ENCODE assay signal across 19 cellular contexts in the genomic region with DNA sequence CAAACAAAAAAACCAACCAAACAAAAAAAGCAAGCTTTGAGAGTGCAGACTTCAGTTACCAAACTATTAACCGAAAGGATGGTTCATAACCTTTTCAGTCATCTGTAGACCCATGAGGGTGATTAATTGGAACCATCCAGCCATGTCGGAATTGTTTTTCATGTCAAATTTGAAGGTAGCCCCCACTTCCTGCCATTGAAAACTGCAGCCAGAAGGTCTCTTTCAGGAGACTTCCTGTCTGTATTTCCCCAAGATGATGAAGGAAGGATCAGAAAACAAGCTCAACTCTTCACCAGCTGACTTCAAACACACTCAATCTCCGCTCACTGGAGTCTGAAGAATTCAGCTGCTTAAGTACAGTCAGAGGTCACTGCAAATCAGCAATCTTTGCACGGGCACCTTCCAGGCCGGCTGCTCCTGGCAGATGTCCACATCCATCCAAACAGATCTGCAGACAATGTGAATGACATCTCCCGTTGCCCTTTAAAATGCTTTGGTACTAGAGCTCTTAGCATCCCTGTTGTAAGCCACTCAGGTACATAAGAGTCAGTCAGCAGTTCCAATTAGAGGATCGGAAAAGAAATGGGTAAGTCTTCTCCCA.
DNase-seq lines count a peak whose midpoint lies in the region; ATAC-seq and TF ChIP-seq lines count a peak whose summit lies in the region.
"Had no signal": no experiment of that assay in that cellular context is flagged by ENCODE, and none has a peak within 500 bp of the region (broad histone marks: within the 10 kb centered on the region; RNA-seq: fewer than 3 reads in every experiment).

No MANE protein-coding gene starts in this region.

- no peak overlapping the region for H3K27ac ChIP-seq in stomach
- H3K27ac ChIP-seq: neutrophil, right atrium auricular region, SJSA1, transverse colon had no signal

- no peak for TF ChIP-seq POLR2A in stomach (IDR thresholded peaks at IDR 0.05)

- no peaks in the 10 kb centered on the region for H3K4me1 ChIP-seq in stomach
- H3K4me1 ChIP-seq: right atrium auricular region, SJSA1, transverse colon had no signal

- DNase-seq in stimulated activated naive CD8-positive, alpha-beta T cell treated with anti-CD3 and anti-CD28 coated beads, Interleukin-15, Interleukin-2, amounts not matched to agents 100 U/mL and 50 U/mL, for 24 hours = no peak
- DNase-seq in NCI-H2227 treated with DMSO at 0.1 percent for 48 hours (lab: John Stamatoyannopoulos, UW) (peak; percentile 91), kidney tubule cell (ENCODE audit: low spot score) (peak; percentile 44), stomach (no peak), AML-193 (lab: John Stamatoyannopoulos, UW) (no peak), osteocyte (ENCODE audit: extremely low spot score, unreplicated experiment) (no peak)
- DNase-seq: endodermal cell, H7, midbrain, NCI-H2107, NCI-H774, transverse colon had no signal

- TF ChIP-seq CTCF in stomach (IDR thresholded peaks at IDR 0.05) = no peak
- TF ChIP-seq CTCF in osteocyte (IDR thresholded peaks at IDR 0.05) = no peak

- no peaks in the 10 kb centered on the region for H3K27me3 Mint-ChIP-seq in stimulated activated naive CD8-positive, alpha-beta T cell treated with anti-CD3 and anti-CD28 coated beads, Interleukin-15, Interleukin-2, amounts not matched to agents 100 ng/mL and 50 ng/mL, for 24 hours
- peaks cover 37% of the 10 kb centered on the region for H3K27me3 Mint-ChIP-seq in osteocyte (ENCODE audit: unreplicated experiment)

- no peaks in the 10 kb centered on the region for H3K27me3 ChIP-seq in stomach
- H3K27me3 ChIP-seq: neutrophil, right atrium auricular region, SJSA1, transverse colon had no signal

- no peak for ATAC-seq in stimulated activated naive CD8-positive, alpha-beta T cell treated with anti-CD3 and anti-CD28 coated beads, Interleukin-15, Interleukin-2, amounts not matched to agents 100 U/mL and 50 U/mL, for 24 hours
- ATAC-seq in HG02885 (IDR thresholded peaks at IDR 0.05; ENCODE audit: poor library complexity, unreplicated experiment) = no peak
- ATAC-seq: left lobe of liver, WTC11 had no signal

- H3K36me3 Mint-ChIP-seq in stimulated activated naive CD8-positive, alpha-beta T cell treated with anti-CD3 and anti-CD28 coated beads, Interleukin-15, Interleukin-2, amounts not matched to agents 100 ng/mL and 50 ng/mL, for 24 hours (ENCODE audit: low read depth) = no peaks in the 10 kb centered on the region
- H3K36me3 Mint-ChIP-seq in osteocyte (ENCODE audit: unreplicated experiment) = no peaks in the 10 kb centered on the region

- no peaks in the 10 kb centered on the region for H3K9me3 Mint-ChIP-seq in stimulated activated naive CD8-positive, alpha-beta T cell treated with anti-CD3 and anti-CD28 coated beads, Interleukin-15, Interleukin-2, amounts not matched to agents 100 ng/mL and 50 ng/mL, for 24 hours
- H3K9me3 Mint-ChIP-seq in osteocyte (ENCODE audit: unreplicated experiment) = no peaks in the 10 kb centered on the region
- H3K9me3 Mint-ChIP-seq: endodermal cell had no signal

- no peak overlapping the region for H3K4me3 ChIP-seq in stomach
- H3K4me3 ChIP-seq: right atrium auricular region, SJSA1, transverse colon had no signal

- whole genome bisulfite sequencing in stomach, 5 donors = 70 to 77% (median 74%) methylated on average over 7 of the region's 7 CpGs

- no peak for TF ChIP-seq EP300 in stomach (IDR thresholded peaks at IDR 0.05)

- H3K27ac Mint-ChIP-seq in stimulated activated naive CD8-positive, alpha-beta T cell treated with anti-CD3 and anti-CD28 coated beads, Interleukin-15, Interleukin-2, amounts not matched to agents 100 ng/mL and 50 ng/mL, for 24 hours = peak overlapping the region; percentile 29
- H3K27ac Mint-ChIP-seq in osteocyte (ENCODE audit: unreplicated experiment) = no peak overlapping the region
- H3K27ac Mint-ChIP-seq: endodermal cell, WTC11 had no signal

- H3K36me3 ChIP-seq in stomach = no peaks in the 10 kb centered on the region
- H3K36me3 ChIP-seq: neutrophil, right atrium auricular region, SJSA1, transverse colon had no signal

- peaks cover 11% of the 10 kb centered on the region for H3K4me1 Mint-ChIP-seq in stimulated activated naive CD8-positive, alpha-beta T cell treated with anti-CD3 and anti-CD28 coated beads, Interleukin-15, Interleukin-2, amounts not matched to agents 100 ng/mL and 50 ng/mL, for 24 hours (ENCODE audit: low read depth)
- H3K4me1 Mint-ChIP-seq in osteocyte (ENCODE audit: unreplicated experiment) = no peaks in the 10 kb centered on the region

- peak overlapping the region; percentile 17 for H3K4me3 Mint-ChIP-seq in stimulated activated naive CD8-positive, alpha-beta T cell treated with anti-CD3 and anti-CD28 coated beads, Interleukin-15, Interleukin-2, amounts not matched to agents 100 ng/mL and 50 ng/mL, for 24 hours
- no peak overlapping the region for H3K4me3 Mint-ChIP-seq in osteocyte (ENCODE audit: unreplicated experiment)
- H3K4me3 Mint-ChIP-seq: endodermal cell, WTC11 had no signal

- intact Hi-C loops in stomach (cut with DNase I; ENCODE audit: low total_unique reads) = no loop called here

- no peaks in the 10 kb centered on the region for H3K9me3 ChIP-seq in stomach
- H3K9me3 ChIP-seq: neutrophil, right atrium auricular region, SJSA1, transverse colon had no signal

Comparison
In these comparisons a context has a peak if more than half of its experiments do, and no peak if none do; other contexts are left out.
1. DNase-seq: peak in NCI-H2227 treated with DMSO at 0.1 percent for 48 hours (single experiment) and kidney tubule cell (single experiment); none in stimulated activated naive CD8-positive, alpha-beta T cell treated with anti-CD3 and anti-CD28 coated beads, Interleukin-15, Interleukin-2, amounts not matched to agents 100 U/mL and 50 U/mL, for 24 hours (single experiment), stomach (single experiment), AML-193 (0 of 2) and osteocyte (single experiment).